Comparison of ENCODE assay signal across 1 cellular context in the genomic region with DNA sequence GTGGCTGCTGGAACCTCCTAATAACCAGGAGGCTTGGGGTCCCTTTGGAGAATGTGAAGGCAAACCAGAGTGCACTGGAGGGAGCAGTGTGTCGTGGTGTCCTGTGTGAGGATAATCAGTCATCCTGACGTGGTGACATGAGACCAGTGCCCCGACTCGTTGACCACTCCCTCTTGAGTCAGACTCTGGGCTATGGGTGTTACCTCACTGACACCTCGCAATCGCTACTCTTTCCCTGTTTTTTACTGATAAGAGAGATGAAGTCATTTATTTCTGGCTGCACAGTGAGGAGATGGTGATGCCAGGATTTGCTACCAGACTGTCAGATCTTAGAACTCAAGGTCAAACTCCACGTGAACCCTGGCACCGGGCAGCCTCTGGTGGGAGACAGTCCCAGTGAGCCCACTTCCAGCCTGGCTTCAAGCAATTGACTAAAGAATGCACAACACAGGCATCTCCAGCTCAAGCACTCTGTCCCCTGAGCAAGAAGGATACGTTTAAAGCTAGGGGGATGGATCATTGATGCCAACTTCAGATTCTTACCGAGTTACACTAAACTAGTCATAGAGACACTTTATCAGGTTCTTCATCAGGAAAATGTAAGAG.
TF ChIP-seq lines count a peak whose summit lies in the region.

No MANE protein-coding gene starts in this region.

TF ChIP-seq in K562, 482 proteins besides CTCF, POLR2A, EP300 and RAD21 (continues in another document):
- TF ChIP-seq FOXK2 (conservative IDR thresholded peaks at IDR 0.05 in 1 of 2, IDR thresholded peaks at IDR 0.05 in 1 of 2; ENCODE audit: low read depth in 2 of 2) (peak; percentile 75 to 76; a peak in 3 of 4 replicates), SOX6 (IDR thresholded peaks at IDR 0.05) (peak; percentile 59), CREB5 (CRISPR knock-in tag; IDR thresholded peaks at IDR 0.05) (no peak), TCF3 (CRISPR knock-in tag; IDR thresholded peaks at IDR 0.05) (peak; percentile 87), BHLHE40 (IDR thresholded peaks at IDR 0.05; ENCODE audit: low read length) (peak; percentile 66), ARID3A (IDR thresholded peaks at IDR 0.05; ENCODE audit: borderline replicate concordance, low read depth, low read length) (no peak), MXI1 (IDR thresholded peaks at IDR 0.05; ENCODE audit: low read depth, low read length) (no peak), KAT8 (IDR thresholded peaks at IDR 0.05; ENCODE audit: low read depth) (no peak), ARHGAP35 (IDR thresholded peaks at IDR 0.05; ENCODE audit: partially characterized antibody) (no peak), RCOR1 (IDR thresholded peaks at IDR 0.05; ENCODE audit: borderline replicate concordance in 1 of 2, low read depth in 2 of 2, low read length in 2 of 2) (peak in 1 of 2 experiments; percentile 83; a peak in 1 of 4 replicates), ZFP91 (CRISPR knock-in tag; IDR thresholded peaks at IDR 0.05) (no peak), PHF20 (IDR thresholded peaks at IDR 0.05; ENCODE audit: partially characterized antibody) (no peak), ZNF583 (CRISPR knock-in tag; IDR thresholded peaks at IDR 0.05) (no peak), MTA2 (IDR thresholded peaks at IDR 0.05; ENCODE audit: low read depth) (peak; percentile 62), ZSCAN29 (IDR thresholded peaks at IDR 0.05) (no peak), RFX1 (IDR thresholded peaks at IDR 0.05) (no peak), MAZ (CRISPR knock-in tag; conservative IDR thresholded peaks at IDR 0.05 in 1 of 2, IDR thresholded peaks at IDR 0.05 in 1 of 2) (0 out of 4 replicates have a peak, but pooled peaks of 1 of the 2 experiments have one; percentile 44), FOXJ2 (tag; IDR thresholded peaks at IDR 0.05) (no peak), MTA1 (IDR thresholded peaks at IDR 0.05; ENCODE audit: borderline replicate concordance) (no peak), ETV1 (tag; conservative IDR thresholded peaks at IDR 0.05; ENCODE audit: low read depth) (no peak), MAFK (IDR thresholded peaks at IDR 0.05; ENCODE audit: low read length) (no peak), TEAD1 (CRISPR knock-in tag; IDR thresholded peaks at IDR 0.05) (peak in 1 of 2 experiments; percentile 35; a peak in 1 of 4 replicates), GATA2 (CRISPR knock-in tag; IDR thresholded peaks at IDR 0.05) (peak; percentile 37; the same call in 1 of the 2 replicates), CCAR2 (IDR thresholded peaks at IDR 0.05; ENCODE audit: low read depth, low read length) (no peak), EWSR1 (IDR thresholded peaks at IDR 0.05; ENCODE audit: borderline replicate concordance, low read depth, partially characterized antibody) (no peak), POLR2AphosphoS5 (IDR thresholded peaks at IDR 0.05; ENCODE audit: control insufficient read depth, insufficient read depth, low read depth, low read length) (no peak), ZFP36 (IDR thresholded peaks at IDR 0.05; ENCODE audit: low read depth, low read length, partially characterized antibody) (no peak), SMARCC2 (IDR thresholded peaks at IDR 0.05; ENCODE audit: low read depth) (peak; percentile 81), TEAD4 (IDR thresholded peaks at IDR 0.05; ENCODE audit: low read length) (peak; percentile 78), TEAD4 (CRISPR knock-in tag; IDR thresholded peaks at IDR 0.05; ENCODE audit: borderline replicate concordance) (no peak), TAF15 (IDR thresholded peaks at IDR 0.05; ENCODE audit: low read depth, low read length) (no peak), JUN (IDR thresholded peaks at IDR 0.05; ENCODE audit: borderline replicate concordance, low read depth, low read length) (peak; percentile 96), JUN (CRISPR knock-in tag; IDR thresholded peaks at IDR 0.05; ENCODE audit: borderline replicate concordance) (no peak), SAFB (IDR thresholded peaks at IDR 0.05; ENCODE audit: borderline replicate concordance, low read depth, low read length) (no peak), GMEB1 (CRISPR knock-in tag; IDR thresholded peaks at IDR 0.05) (no peak), ARID2 (IDR thresholded peaks at IDR 0.05) (no peak), SMARCA4 (IDR thresholded peaks at IDR 0.05) (peak; percentile 91), SAP30 (IDR thresholded peaks at IDR 0.05; ENCODE audit: borderline replicate concordance, insufficient read depth, low read depth, low read length, poor library complexity, severe bottlenecking) (no peak), ZSCAN32 (CRISPR knock-in tag; IDR thresholded peaks at IDR 0.05) (no peak), CUX1 (CRISPR knock-in tag; IDR thresholded peaks at IDR 0.05) (no peak), MEIS2 (IDR thresholded peaks at IDR 0.05; ENCODE audit: partially characterized antibody) (peak; percentile 100), CBX3 (IDR thresholded peaks at IDR 0.05; ENCODE audit: borderline replicate concordance in 1 of 2, low read length in 2 of 2) (peak in 1 of 2 experiments; percentile 70; a peak in 1 of 3 replicates), CCNT2 (IDR thresholded peaks at IDR 0.05; ENCODE audit: borderline replicate concordance, extremely low read depth, insufficient read length, low read depth, low read length) (peak; percentile 49)
- TF ChIP-seq, protein P1, sequence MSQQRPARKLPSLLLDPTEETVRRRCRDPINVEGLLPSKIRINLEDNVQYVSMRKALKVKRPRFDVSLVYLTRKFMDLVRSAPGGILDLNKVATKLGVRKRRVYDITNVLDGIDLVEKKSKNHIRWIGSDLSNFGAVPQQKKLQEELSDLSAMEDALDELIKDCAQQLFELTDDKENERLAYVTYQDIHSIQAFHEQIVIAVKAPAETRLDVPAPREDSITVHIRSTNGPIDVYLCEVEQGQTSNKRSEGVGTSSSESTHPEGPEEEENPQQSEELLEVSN (IDR thresholded peaks at IDR 0.05; ENCODE audit: borderline replicate concordance in 1 of 2, extremely low read depth in 1 of 2, insufficient read depth in 1 of 2, insufficient read length in 1 of 2, low read depth in 1 of 2, low read length in 1 of 2, poor library complexity in 1 of 2, severe bottlenecking in 1 of 2), result peak in 1 of 2 experiments; percentile 64
- TF ChIP-seq, protein P2, sequence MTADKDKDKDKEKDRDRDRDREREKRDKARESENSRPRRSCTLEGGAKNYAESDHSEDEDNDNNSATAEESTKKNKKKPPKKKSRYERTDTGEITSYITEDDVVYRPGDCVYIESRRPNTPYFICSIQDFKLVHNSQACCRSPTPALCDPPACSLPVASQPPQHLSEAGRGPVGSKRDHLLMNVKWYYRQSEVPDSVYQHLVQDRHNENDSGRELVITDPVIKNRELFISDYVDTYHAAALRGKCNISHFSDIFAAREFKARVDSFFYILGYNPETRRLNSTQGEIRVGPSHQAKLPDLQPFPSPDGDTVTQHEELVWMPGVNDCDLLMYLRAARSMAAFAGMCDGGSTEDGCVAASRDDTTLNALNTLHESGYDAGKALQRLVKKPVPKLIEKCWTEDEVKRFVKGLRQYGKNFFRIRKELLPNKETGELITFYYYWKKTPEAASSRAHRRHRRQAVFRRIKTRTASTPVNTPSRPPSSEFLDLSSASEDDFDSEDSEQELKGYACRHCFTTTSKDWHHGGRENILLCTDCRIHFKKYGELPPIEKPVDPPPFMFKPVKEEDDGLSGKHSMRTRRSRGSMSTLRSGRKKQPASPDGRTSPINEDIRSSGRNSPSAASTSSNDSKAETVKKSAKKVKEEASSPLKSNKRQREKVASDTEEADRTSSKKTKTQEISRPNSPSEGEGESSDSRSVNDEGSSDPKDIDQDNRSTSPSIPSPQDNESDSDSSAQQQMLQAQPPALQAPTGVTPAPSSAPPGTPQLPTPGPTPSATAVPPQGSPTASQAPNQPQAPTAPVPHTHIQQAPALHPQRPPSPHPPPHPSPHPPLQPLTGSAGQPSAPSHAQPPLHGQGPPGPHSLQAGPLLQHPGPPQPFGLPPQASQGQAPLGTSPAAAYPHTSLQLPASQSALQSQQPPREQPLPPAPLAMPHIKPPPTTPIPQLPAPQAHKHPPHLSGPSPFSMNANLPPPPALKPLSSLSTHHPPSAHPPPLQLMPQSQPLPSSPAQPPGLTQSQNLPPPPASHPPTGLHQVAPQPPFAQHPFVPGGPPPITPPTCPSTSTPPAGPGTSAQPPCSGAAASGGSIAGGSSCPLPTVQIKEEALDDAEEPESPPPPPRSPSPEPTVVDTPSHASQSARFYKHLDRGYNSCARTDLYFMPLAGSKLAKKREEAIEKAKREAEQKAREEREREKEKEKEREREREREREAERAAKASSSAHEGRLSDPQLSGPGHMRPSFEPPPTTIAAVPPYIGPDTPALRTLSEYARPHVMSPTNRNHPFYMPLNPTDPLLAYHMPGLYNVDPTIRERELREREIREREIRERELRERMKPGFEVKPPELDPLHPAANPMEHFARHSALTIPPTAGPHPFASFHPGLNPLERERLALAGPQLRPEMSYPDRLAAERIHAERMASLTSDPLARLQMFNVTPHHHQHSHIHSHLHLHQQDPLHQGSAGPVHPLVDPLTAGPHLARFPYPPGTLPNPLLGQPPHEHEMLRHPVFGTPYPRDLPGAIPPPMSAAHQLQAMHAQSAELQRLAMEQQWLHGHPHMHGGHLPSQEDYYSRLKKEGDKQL (CRISPR knock-in tag; IDR thresholded peaks at IDR 0.05; ENCODE audit: borderline replicate concordance), result no peak
